19 cellular contexts compared by ENCODE assay signal in genomic region chr7:130387628-130388403, GRCh38. TPM values are rescaled to one million over a fixed set of nuclear protein-coding genes. Genes with fewer than 3 reads are reported as not detected.
DNase-seq lines count a peak whose midpoint lies in the region; ATAC-seq, FAIRE-seq and TF ChIP-seq lines count a peak whose summit lies in the region.
"Had no signal": no experiment of that assay in that cellular context is flagged by ENCODE, and none has a peak within 500 bp of the region (broad histone marks: within the 10 kb centered on the region; RNA-seq: fewer than 3 reads in every experiment).

No MANE protein-coding gene starts in this region.

- H3K27me3 Mint-ChIP-seq in naive thymus-derived CD8-positive, alpha-beta T cell, result no peaks in the 10 kb centered on the region
- H3K27me3 Mint-ChIP-seq: activated CD4-positive, alpha-beta memory T cell treated with anti-CD3 and anti-CD28 coated beads, Interleukin-2, amount 10 ng/mL, durations not matched to agents 7 days and 5 days had no signal

- no peaks in the 10 kb centered on the region for H3K36me3 ChIP-seq in body of pancreas (replicated peaks in 1 of 2; ENCODE audit: insufficient read depth in 1 of 2, low read depth in 2 of 2)
- H3K36me3 ChIP-seq: colonic mucosa, neutrophil, uterus had no signal

- intact Hi-C loops in body of pancreas (cut with DNase I), result loop anchor here (10.0 kb wide), 1 partner anchor 113 kb away; no protein-coding TSS in a partner anchor

- peak overlapping the region in 3 of 10 donors; percentile 29 to 71 (median 35) for H3K27ac Mint-ChIP-seq in naive thymus-derived CD8-positive, alpha-beta T cell
- H3K27ac Mint-ChIP-seq: activated CD4-positive, alpha-beta memory T cell treated with anti-CD3 and anti-CD28 coated beads, Interleukin-2, amount 10 ng/mL, durations not matched to agents 7 days and 5 days; activated T-cell treated with anti-CD3 and anti-CD28 coated beads, Interleukin-2, amount 50 U/mL, for 72 hours; IgD-negative memory B cell had no signal

- ATAC-seq in body of pancreas, result peak; percentile 25
- no peak for ATAC-seq in naive thymus-derived CD8-positive, alpha-beta T cell
- ATAC-seq: activated T-cell treated with anti-CD3 and anti-CD28 coated beads, Interleukin-2, amount 50 U/mL, for 72 hours had no signal

- peak; percentile 20 to 34 (median 24) for TF ChIP-seq POLR2A in body of pancreas (IDR thresholded peaks at IDR 0.05)

- no peaks in the 10 kb centered on the region for H3K27me3 ChIP-seq in body of pancreas
- H3K27me3 ChIP-seq: colonic mucosa, uterus had no signal

- peaks cover 0 to 2% (median 0%) of the 10 kb centered on the region in 9 donors for H3K9me3 Mint-ChIP-seq in naive thymus-derived CD8-positive, alpha-beta T cell
- H3K9me3 Mint-ChIP-seq: activated CD4-positive, alpha-beta memory T cell treated with anti-CD3 and anti-CD28 coated beads, Interleukin-2, amount 10 ng/mL, durations not matched to agents 7 days and 5 days had no signal

- peaks cover 0 to 16% (median 9%) of the 10 kb centered on the region in 4 donors for H3K4me1 Mint-ChIP-seq in naive thymus-derived CD8-positive, alpha-beta T cell
- H3K4me1 Mint-ChIP-seq: activated CD4-positive, alpha-beta memory T cell treated with anti-CD3 and anti-CD28 coated beads, Interleukin-2, amount 10 ng/mL, durations not matched to agents 7 days and 5 days; IgD-negative memory B cell had no signal

- no peaks in the 10 kb centered on the region for H3K9me3 ChIP-seq in body of pancreas
- H3K9me3 ChIP-seq: colonic mucosa, neutrophil, uterus had no signal

- DNase-seq in EH (ENCODE audit: low read depth) (peak; percentile 60), body of pancreas (peak; percentile 53 to 81 (median 76)), left kidney (ENCODE audit: low read depth, low spot score) (peak; percentile 88), retinal pigment epithelial cell (ENCODE audit: low read depth) (peak; percentile 52), GM19239 (ENCODE audit: insufficient read length, low spot score) (no peak), OCI-M1 (lab: John Stamatoyannopoulos, UW) (no peak)
- DNase-seq in activated naive CD4-positive, alpha-beta T cell treated with Interleukin-2 at 50 U/mL for 16 hours, result no peak
- no peak for DNase-seq in naive thymus-derived CD8-positive, alpha-beta T cell
- DNase-seq: activated CD4-positive, alpha-beta memory T cell treated with anti-CD3 and anti-CD28 coated beads, Interleukin-2, amount 10 ng/mL, durations not matched to agents 7 days and 5 days; activated T-cell treated with anti-CD3 and anti-CD28 coated beads, Interleukin-2, amount 50 U/mL, for 72 hours; colonic mucosa; immature natural killer cell; mammary epithelial cell; SW 1271; uterus had no signal

- no peak overlapping the region for H3K4me3 ChIP-seq in body of pancreas
- H3K4me3 ChIP-seq in retinal pigment epithelial cell (ENCODE audit: low read length), result no peak overlapping the region
- H3K4me3 ChIP-seq: colonic mucosa, uterus had no signal

- peaks cover 0 to 2% (median 0%) of the 10 kb centered on the region in 3 donors for H3K36me3 Mint-ChIP-seq in naive thymus-derived CD8-positive, alpha-beta T cell
- H3K36me3 Mint-ChIP-seq: immature natural killer cell had no signal

- WGBS in body of pancreas, 2 donors, result 43% methylated on average over 12 of the region's 12 CpGs

- peak overlapping the region; percentile 96 to 99 (median 98) for H3K27ac ChIP-seq in body of pancreas
- H3K27ac ChIP-seq: colonic mucosa, neutrophil, uterus had no signal

- TF ChIP-seq CTCF in body of pancreas (IDR thresholded peaks at IDR 0.05), result no peak
- TF ChIP-seq CTCF in retinal pigment epithelial cell (conservative IDR thresholded peaks at IDR 0.05; ENCODE audit: low read depth, low read length), result no peak

- no peak for FAIRE-seq in GM19239 (lab: Jason Lieb, UNC)
- FAIRE-seq: RCC 7860 had no signal

- H3K4me3 Mint-ChIP-seq in naive thymus-derived CD8-positive, alpha-beta T cell, result no peak overlapping the region
- H3K4me3 Mint-ChIP-seq: activated CD4-positive, alpha-beta memory T cell treated with anti-CD3 and anti-CD28 coated beads, Interleukin-2, amount 10 ng/mL, durations not matched to agents 7 days and 5 days; activated T-cell treated with anti-CD3 and anti-CD28 coated beads, Interleukin-2, amount 50 U/mL, for 72 hours; IgD-negative memory B cell; immature natural killer cell had no signal

- H3K4me1 ChIP-seq in body of pancreas, result peaks cover 51% of the 10 kb centered on the region
- H3K4me1 ChIP-seq: colonic mucosa had no signal

- POLR2A ChIA-PET in naive thymus-derived CD8-positive, alpha-beta T cell (lab: Charles Lee), result interaction anchor here (0.7 to 1.1 kb wide), 3 partner anchors 9 to 76 kb away, joined by 3 to 4 read pairs (median 3); no protein-coding TSS in a partner anchor

RNA-seq across cellular contexts. Expression of gene CPA1, which starts 7.5 kb away (rescaled TPM):
- over 10,000 TPM; 26,456 to 42,834 TPM for total RNA-seq in body of pancreas
- total RNA-seq in naive thymus-derived CD8-positive, alpha-beta T cell, result not detected
- under 1 TPM in 1 of 3 donors, not detected in 2; 0.26 TPM for polyA plus RNA-seq in naive thymus-derived CD8-positive, alpha-beta T cell
- total RNA-seq: activated CD4-positive, alpha-beta memory T cell treated with anti-CD3 and anti-CD28 coated beads, Interleukin-2, amount 10 ng/mL, durations not matched to agents 7 days and 5 days; activated T-cell treated with anti-CD3 and anti-CD28 coated beads, Interleukin-2, amount 50 U/mL, for 72 hours; glomerular endothelial cell had no signal
- polyA plus RNA-seq: IgD-negative memory B cell, immature natural killer cell, mammary epithelial cell had no signal

RNA-seq across cellular contexts. Expression of gene CPA5, which starts 43.2 kb away (rescaled TPM):
- not detected for total RNA-seq in body of pancreas
- total RNA-seq in naive thymus-derived CD8-positive, alpha-beta T cell, result 10 to 100 TPM in 1 of 2 experiments, 1 to 10 TPM in 1; 9.4 to 14.7 TPM
- 100 to 1,000 TPM in 1 of 3 donors, 10 to 100 TPM in 2; 56.8 to 159 (median 69.2) TPM for polyA plus RNA-seq in naive thymus-derived CD8-positive, alpha-beta T cell
- total RNA-seq: activated CD4-positive, alpha-beta memory T cell treated with anti-CD3 and anti-CD28 coated beads, Interleukin-2, amount 10 ng/mL, durations not matched to agents 7 days and 5 days; colonic mucosa; glomerular endothelial cell; mammary epithelial cell; uterus had no signal
- polyA plus RNA-seq: IgD-negative memory B cell, immature natural killer cell had no signal

RNA-seq across cellular contexts. Expression of gene CEP41, which starts 53.0 kb away (rescaled TPM):
- total RNA-seq in body of pancreas, result 1 to 10 TPM; 6.9 to 8.3 TPM
- total RNA-seq in naive thymus-derived CD8-positive, alpha-beta T cell, result 10 to 100 TPM; 23.8 to 25.3 TPM
- 10 to 100 TPM; 54.8 to 74.5 (median 61.0) TPM for polyA plus RNA-seq in naive thymus-derived CD8-positive, alpha-beta T cell

Comparison
In these comparisons a context has a peak if more than half of its experiments do, and no peak if none do; other contexts are left out.
1. DNase-seq: peak in EH (single experiment), body of pancreas (4 of 4), left kidney (single experiment) and retinal pigment epithelial cell (single experiment); none in GM19239 (single experiment), activated naive CD4-positive, alpha-beta T cell treated with Interleukin-2 at 50 U/mL for 16 hours (single experiment), OCI-M1 (single experiment) and naive thymus-derived CD8-positive, alpha-beta T cell (0 of 10).
2. RNA of gene CPA1, which starts 7.5 kb away (total RNA-seq): 26,456 to 42,834 TPM in body of pancreas; not detected in naive thymus-derived CD8-positive, alpha-beta T cell; every median in the first group is over 1,000 times any median in the second.
3. RNA of gene CPA5, which starts 43.2 kb away (total RNA-seq): 9.4 to 14.7 TPM in naive thymus-derived CD8-positive, alpha-beta T cell; not detected in body of pancreas; every median in the first group is over 10 times any median in the second.